ENCODE assay signal across 11 cellular contexts in genomic region chr4:52996261-52997131, GRCh38.
DNase-seq lines count a peak whose midpoint lies in the region; ATAC-seq, FAIRE-seq and TF ChIP-seq lines count a peak whose summit lies in the region.
"Had no signal": no experiment of that assay in that cellular context is flagged by ENCODE, and none has a peak within 500 bp of the region (broad histone marks: within the 10 kb centered on the region; RNA-seq: fewer than 3 reads in every experiment).

No MANE protein-coding gene starts in this region.

- WGBS in adrenal gland, 4 donors = 18 to 23% (median 20%) methylated on average over 6 to 7 of the region's 7 CpGs
- 30 to 31% methylated on average over 7 of the region's 7 CpGs for WGBS in pancreas, 2 donors

- no peaks in the 10 kb centered on the region for H3K36me3 ChIP-seq in adrenal gland (replicated peaks in 1 of 2)
- H3K36me3 ChIP-seq in cardiac muscle cell = no peaks in the 10 kb centered on the region
- H3K36me3 ChIP-seq in pancreas = no peaks in the 10 kb centered on the region

- no peak for FAIRE-seq in pancreas (lab: Jason Lieb, UNC)

- no peak for TF ChIP-seq CTCF in adrenal gland (IDR thresholded peaks at IDR 0.05)
- TF ChIP-seq CTCF in cardiac muscle cell (IDR thresholded peaks at IDR 0.05; ENCODE audit: low read depth, low read length) = no peak
- TF ChIP-seq CTCF in pancreas (IDR thresholded peaks at IDR 0.05) = no peak

- ATAC-seq in pancreas = peak; percentile 85 to 93 (median 88)
- ATAC-seq in HG03135 (IDR thresholded peaks at IDR 0.05; ENCODE audit: unreplicated experiment) = no peak
- ATAC-seq: PC-3 had no signal

- H3K27ac ChIP-seq in adrenal gland = peak overlapping the region; percentile 37 to 93 (median 70)
- peak overlapping the region; percentile 60 for H3K27ac ChIP-seq in cardiac muscle cell
- H3K27ac ChIP-seq in pancreas = peak overlapping the region; percentile 3 to 71 (median 52)
- H3K27ac ChIP-seq: foreskin keratinocyte had no signal

- H3K4me3 ChIP-seq in adrenal gland (peak overlapping the region in 1 of 4 donors; percentile 28), cardiac muscle cell (no peak overlapping the region), pancreas (no peak overlapping the region)

- H3K4me1 ChIP-seq in adrenal gland (replicated peaks in 1 of 2) (peaks cover 22 to 44% of the 10 kb centered on the region in 2 donors), cardiac muscle cell (ENCODE audit: low read depth) (peaks cover 25% of the 10 kb centered on the region), pancreas (peaks cover 23 to 71% (median 37%) of the 10 kb centered on the region in 3 donors)

- DNase-seq in AG08395 (ENCODE audit: low spot score) = peak; percentile 64
- DNase-seq in adrenal gland = peak in 6 of 7 donors; percentile 36 to 83 (median 68)
- DNase-seq in cardiac muscle cell (ENCODE audit: low read depth in 1 of 2, low spot score in 1 of 2) = peak; percentile 30 to 95
- peak in 3 of 6 donors; percentile 64 to 69 (median 67) for DNase-seq in pancreas
- no peak for DNase-seq in GDM1 (lab: John Stamatoyannopoulos, UW)
- DNase-seq in NCI-H187 treated with DMSO at 0.1 percent for 48 hours (lab: John Stamatoyannopoulos, UW) = no peak
- no peak for DNase-seq in HuH-7.5 (ENCODE audit: low spot score)
- DNase-seq: foreskin keratinocyte, NCI-H2107, PC-3 had no signal

- peak in 1 of 2 donors; percentile 15 for TF ChIP-seq POLR2A in adrenal gland (IDR thresholded peaks at IDR 0.05)

- no peaks in the 10 kb centered on the region for H3K27me3 ChIP-seq in adrenal gland
- no peaks in the 10 kb centered on the region for H3K27me3 ChIP-seq in cardiac muscle cell
- H3K27me3 ChIP-seq in pancreas = no peaks in the 10 kb centered on the region
- H3K27me3 ChIP-seq: foreskin keratinocyte had no signal

- intact Hi-C loops in adrenal gland (cut with DNase I) (no loop called here), pancreas (cut with DNase I) (no loop called here)

- H3K9me3 ChIP-seq in adrenal gland (replicated peaks in 1 of 3) (no peaks in the 10 kb centered on the region), cardiac muscle cell (ENCODE audit: low read depth) (no peaks in the 10 kb centered on the region), pancreas (no peaks in the 10 kb centered on the region)

Comparison
In these comparisons a context has a peak if more than half of its experiments do, and no peak if none do; other contexts are left out.
1. DNase-seq: peak in AG08395 (single experiment), adrenal gland (6 of 7) and cardiac muscle cell (2 of 2); none in GDM1 (single experiment), NCI-H187 treated with DMSO at 0.1 percent for 48 hours (single experiment) and HuH-7.5 (single experiment).
2. Peak in every context shown above with its lines, with median percentiles within 50 percentile points of each other: H3K27ac ChIP-seq.